Comparison of ENCODE assay signal across 10 cellular contexts in the genomic region with DNA sequence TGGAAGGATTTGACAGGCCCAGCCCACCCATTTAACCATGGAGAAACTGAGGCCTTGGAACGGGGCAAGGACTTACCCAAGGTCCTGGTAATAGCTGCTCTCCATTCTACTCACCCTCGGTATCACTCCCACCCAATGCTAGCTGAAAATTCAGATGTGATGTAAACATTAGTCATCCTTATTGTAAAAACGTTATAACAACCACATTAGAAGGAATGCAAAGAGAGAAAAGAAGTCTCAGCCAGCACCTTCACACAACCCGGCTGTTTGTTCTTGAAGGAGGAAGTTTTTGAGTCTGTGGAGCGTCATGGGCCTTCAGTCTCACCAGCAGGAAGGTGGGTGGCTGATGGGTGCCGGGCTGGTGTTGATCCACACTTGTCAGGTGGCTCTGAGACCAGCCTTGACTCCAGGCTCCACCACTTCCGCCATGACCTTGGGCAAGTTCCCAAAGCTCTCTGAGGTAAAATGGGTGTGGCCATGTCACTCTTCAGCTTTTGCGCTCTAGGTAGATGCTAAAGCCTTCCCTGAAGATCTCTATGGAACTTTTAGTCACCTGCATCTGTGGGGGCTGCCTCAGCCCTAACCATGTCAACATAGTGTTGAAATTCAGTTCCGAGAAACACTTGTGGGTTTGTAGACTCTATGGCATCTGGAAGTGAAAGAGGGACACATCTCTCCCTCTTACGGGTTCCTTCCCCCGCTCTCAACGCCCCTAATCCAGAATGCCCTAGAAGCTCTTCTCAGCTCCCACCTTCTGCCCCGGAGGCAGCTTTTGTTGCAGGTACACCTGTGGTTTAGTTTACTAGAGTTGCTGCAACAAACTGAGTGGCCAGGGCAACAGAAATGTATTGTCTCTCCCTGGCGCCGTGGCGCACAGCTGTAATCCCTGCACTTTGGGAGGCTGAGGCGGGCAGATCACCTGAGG. TPM values are rescaled to one million over a fixed set of nuclear protein-coding genes. Genes with fewer than 3 reads are reported as not detected.
DNase-seq lines count a peak whose midpoint lies in the region; ATAC-seq and TF ChIP-seq lines count a peak whose summit lies in the region.
"Had no signal": no experiment of that assay in that cellular context is flagged by ENCODE, and none has a peak within 500 bp of the region (broad histone marks: within the 10 kb centered on the region; RNA-seq: fewer than 3 reads in every experiment).

No MANE protein-coding gene starts in this region.

- H3K79me2 ChIP-seq in DND-41 (ENCODE audit: insufficient read depth, low read length) = no peaks in the 10 kb centered on the region

- no peak for TF ChIP-seq CTCF in DND-41 (IDR thresholded peaks at IDR 0.05; ENCODE audit: borderline replicate concordance, extremely low read depth, low read length, poor library complexity, severe bottlenecking)

- H3K4me3 ChIP-seq in DND-41 (ENCODE audit: low read depth in 1 of 2, low read length in 2 of 2) = no peak overlapping the region

- H3K9me3 ChIP-seq in DND-41 (ENCODE audit: insufficient read depth, low read length, severe bottlenecking) (no peaks in the 10 kb centered on the region), T-helper 17 cell (ENCODE audit: control insufficient read depth, low read length, poor library complexity, severe bottlenecking) (no peaks in the 10 kb centered on the region)

- DNase-seq in DND-41 (peak; percentile 55), T-helper 17 cell (peak; percentile 66 to 89 (median 81)), HuH-7.5 (ENCODE audit: low spot score) (no peak), mesenteric fat pad (ENCODE audit: low spot score) (no peak), NCI-H1105 (lab: John Stamatoyannopoulos, UW) (no peak)
- peak; percentile 82 to 93 (median 84) for DNase-seq in stimulated activated CD4-positive, alpha-beta T cell treated with anti-CD3 and anti-CD28 coated beads, Interleukin-12 subunit alpha, Interleukin-12 subunit beta, amount 100 ng/mL, for 48 hours (ENCODE audit: low read depth in 2 of 3, low spot score in 1 of 3)
- DNase-seq: DMS79 treated with DMSO at 0.1 percent for 48 hours, NCI-H1048 had no signal

- H4K20me1 ChIP-seq in DND-41 (ENCODE audit: insufficient read depth, low read length) = no peaks in the 10 kb centered on the region; the same call in 1 of the 2 replicates

- H3K4me1 Mint-ChIP-seq in T-helper 17 cell = peaks cover 74% of the 10 kb centered on the region
- peaks cover 96% of the 10 kb centered on the region for H3K4me1 Mint-ChIP-seq in activated naive CD8-positive, alpha-beta T cell (ENCODE audit: low read depth)

- H3K27me3 ChIP-seq in DND-41 (ENCODE audit: insufficient read depth, low read length, poor library complexity) = no peaks in the 10 kb centered on the region

- ATAC-seq in DND-41 (ENCODE audit: insufficient read depth, low read depth) (peak; percentile 82), T-helper 17 cell (peak; percentile 89), HG02759 (IDR thresholded peaks at IDR 0.05; ENCODE audit: unreplicated experiment) (no peak)

- peaks cover 14% of the 10 kb centered on the region for H3K36me3 Mint-ChIP-seq in T-helper 17 cell (ENCODE audit: low read depth)
- H3K36me3 Mint-ChIP-seq in activated naive CD8-positive, alpha-beta T cell = peaks cover 20% of the 10 kb centered on the region

- H3K4me2 ChIP-seq in DND-41 (ENCODE audit: insufficient read depth, low read length) = no peak overlapping the region

- H3K27ac Mint-ChIP-seq in T-helper 17 cell = peak overlapping the region; percentile 100
- H3K27ac Mint-ChIP-seq in activated naive CD8-positive, alpha-beta T cell = peak overlapping the region; percentile 98

- no peak overlapping the region for H3K9ac ChIP-seq in DND-41 (ENCODE audit: low read depth, low read length)

- no peak overlapping the region for H2AFZ ChIP-seq in DND-41 (ENCODE audit: low read depth, low read length)

- H3K27me3 Mint-ChIP-seq in T-helper 17 cell = no peaks in the 10 kb centered on the region
- no peaks in the 10 kb centered on the region for H3K27me3 Mint-ChIP-seq in activated naive CD8-positive, alpha-beta T cell

- peak overlapping the region; percentile 87 for H3K4me3 Mint-ChIP-seq in T-helper 17 cell
- H3K4me3 Mint-ChIP-seq in activated naive CD8-positive, alpha-beta T cell = peak overlapping the region; percentile 85

- H3K4me1 ChIP-seq in DND-41 (ENCODE audit: insufficient read depth, low read length) = no peaks in the 10 kb centered on the region

- H3K9me3 Mint-ChIP-seq in activated naive CD8-positive, alpha-beta T cell (ENCODE audit: low read depth) = no peaks in the 10 kb centered on the region

- no peak overlapping the region for H3K27ac ChIP-seq in DND-41 (ENCODE audit: low read length)

- H3K36me3 ChIP-seq in DND-41 (ENCODE audit: insufficient read depth, low read length) = no peaks in the 10 kb centered on the region

RNA-seq across cellular contexts. Expression of a gene that starts 14.8 kb away (rescaled TPM):
- total RNA-seq in T-helper 17 cell = 100 to 1,000 TPM; 533 to 568 TPM
- 0.87 TPM for total RNA-seq in mesenteric fat pad

RNA-seq across cellular contexts. Expression of a gene that starts 34.3 kb away (rescaled TPM):
- 10 to 100 TPM in 1 of 2 donors, 1 to 10 TPM in 1; 3.5 to 11.2 TPM for total RNA-seq in T-helper 17 cell
- 47.4 TPM for total RNA-seq in mesenteric fat pad

Comparison
In these comparisons a context has a peak if more than half of its experiments do, and no peak if none do; other contexts are left out.
1. DNase-seq: peak in DND-41 (single experiment), T-helper 17 cell (3 of 3) and stimulated activated CD4-positive, alpha-beta T cell treated with anti-CD3 and anti-CD28 coated beads, Interleukin-12 subunit alpha, Interleukin-12 subunit beta, amount 100 ng/mL, for 48 hours (3 of 3); none in HuH-7.5 (single experiment), mesenteric fat pad (single experiment) and NCI-H1105 (single experiment).
2. RNA of a gene that starts 14.8 kb away (total RNA-seq): 533 to 568 TPM in T-helper 17 cell; 0.87 TPM in mesenteric fat pad (single experiment); every median in the first group is over 100 times any median in the second.